ENCODE assay signal across 18 cellular contexts in the genomic region with DNA sequence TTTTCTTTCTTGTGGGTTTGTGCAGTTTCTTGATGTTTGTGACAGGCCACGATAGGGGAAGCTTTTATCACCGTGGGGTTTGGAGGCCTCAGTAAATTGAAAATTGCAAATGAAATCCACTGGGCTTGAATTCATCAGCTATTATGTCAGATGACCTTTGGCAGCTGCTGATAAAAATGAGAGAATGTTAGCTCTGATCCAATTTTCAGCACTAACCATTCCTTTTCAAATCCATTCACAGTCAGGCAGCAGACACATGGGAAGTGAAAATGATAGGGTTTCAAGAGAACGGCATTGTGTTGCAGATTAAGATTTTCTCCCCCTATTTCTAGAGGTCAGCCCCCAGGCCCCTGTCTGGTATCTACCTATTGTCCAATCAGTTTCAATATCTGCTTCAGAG.
DNase-seq lines count a peak whose midpoint lies in the region; ATAC-seq, FAIRE-seq and TF ChIP-seq lines count a peak whose summit lies in the region.
"Had no signal": no experiment of that assay in that cellular context is flagged by ENCODE, and none has a peak within 500 bp of the region (broad histone marks: within the 10 kb centered on the region; RNA-seq: fewer than 3 reads in every experiment).

No MANE protein-coding gene starts in this region.

- H3K4me2 ChIP-seq in astrocyte (ENCODE audit: low read length) (no peak overlapping the region), neural cell (ENCODE audit: low read length) (peak overlapping the region; percentile 0)

- peak; percentile 71 for TF ChIP-seq EP300 in neural cell (conservative IDR thresholded peaks at IDR 0.05; ENCODE audit: poor library complexity, severe bottlenecking)

- CTCF ChIA-PET in MCF 10A (lab: Yijun Ruan, JAX), result no interaction called here

- in situ Hi-C loops in HAP-1 (cut with MboI; ENCODE audit: low sequenced_read_pairs), result no loop called here

- H3K4me3 ChIP-seq in HAP-1 (no peak overlapping the region), astrocyte (ENCODE audit: insufficient read depth, low read depth, low read length) (no peak overlapping the region), neural cell (ENCODE audit: low read length) (peak overlapping the region; percentile 32)

- H3K4me1 Mint-ChIP-seq in astrocyte (ENCODE audit: low read depth, unreplicated experiment) (peaks cover 2% of the 10 kb centered on the region), MCF 10A (ENCODE audit: insufficient read depth, unreplicated experiment) (peaks cover 6% of the 10 kb centered on the region)
- H3K4me1 Mint-ChIP-seq: CD4-positive, CD25-positive, alpha-beta regulatory T cell had no signal

- ATAC-seq in activated naive CD4-positive, alpha-beta T cell treated with anti-CD3 and anti-CD28 coated beads, Interleukin-2, amount 50 U/mL, for 72 hours, result no peak
- ATAC-seq in HG02571 (IDR thresholded peaks at IDR 0.05; ENCODE audit: unreplicated experiment), result no peak
- ATAC-seq: Panc1 had no signal

- H3K9me3 Mint-ChIP-seq in astrocyte (ENCODE audit: unreplicated experiment) (no peaks in the 10 kb centered on the region), MCF 10A (ENCODE audit: unreplicated experiment) (no peaks in the 10 kb centered on the region)
- H3K9me3 Mint-ChIP-seq in activated naive CD4-positive, alpha-beta T cell treated with anti-CD3 and anti-CD28 coated beads, Interleukin-2, amount 50 U/mL, for 72 hours, result peaks cover 3 to 6% of the 10 kb centered on the region in 2 donors

- FAIRE-seq in astrocyte (lab: Jason Lieb, UNC), result no peak

- DNase-seq in HAP-1 (ENCODE audit: low spot score in 2 of 2) (peak; percentile 33 to 54), NCI-H2227 treated with DMSO at 0.1 percent for 48 hours (lab: John Stamatoyannopoulos, UW) (peak; percentile 95), astrocyte (ENCODE audit: low read depth) (peak; percentile 25), retina (no peak), MCF 10A (ENCODE audit: unreplicated experiment) (no peak)
- no peak for DNase-seq in activated naive CD4-positive, alpha-beta T cell treated with anti-CD3 and anti-CD28 coated beads, Interleukin-2, amount 50 U/mL, for 72 hours (ENCODE audit: low spot score in 2 of 2)
- DNase-seq: CD4-positive, CD25-positive, alpha-beta regulatory T cell; IMR-90; Karpas-422; NCI-H1105; NCI-H187; NCI-H2171; NCI-H510A; NCI-H774; Right ventricle myocardium superior had no signal

- H3K27me3 Mint-ChIP-seq in astrocyte (ENCODE audit: low read depth, unreplicated experiment) (no peaks in the 10 kb centered on the region), MCF 10A (ENCODE audit: insufficient read depth, unreplicated experiment) (no peaks in the 10 kb centered on the region)
- H3K27me3 Mint-ChIP-seq: CD4-positive, CD25-positive, alpha-beta regulatory T cell had no signal

- H3K27me3 ChIP-seq in HAP-1 (ENCODE audit: low read depth), result no peaks in the 10 kb centered on the region
- H3K27me3 ChIP-seq in astrocyte (ENCODE audit: insufficient read depth, low read length), result no peaks in the 10 kb centered on the region
- no peaks in the 10 kb centered on the region for H3K27me3 ChIP-seq in neural cell (ENCODE audit: insufficient read depth, low read depth, low read length)

- BruUV-seq in MCF 10A (replicated peaks; lab: Mats Ljungman, UMichigan), result no TSS peak

- H3K79me2 ChIP-seq in astrocyte (ENCODE audit: insufficient read depth, low read length) (no peaks in the 10 kb centered on the region), neural cell (replicated peaks; ENCODE audit: insufficient read depth, low read length) (peaks cover 10% of the 10 kb centered on the region)

- H4K20me1 ChIP-seq in astrocyte (ENCODE audit: insufficient read depth, low read length) (no peaks in the 10 kb centered on the region), neural cell (ENCODE audit: insufficient read depth) (no peaks in the 10 kb centered on the region)

- no peak overlapping the region for H3K9ac ChIP-seq in astrocyte (ENCODE audit: low read length)
- no peak overlapping the region for H3K9ac ChIP-seq in neural cell (ENCODE audit: low read length)

- H3F3A ChIP-seq in neural cell (ENCODE audit: insufficient read depth, low read length, poor library complexity, severe bottlenecking), result no peaks in the 10 kb centered on the region

- no peak overlapping the region for H3K4me3 Mint-ChIP-seq in astrocyte (ENCODE audit: unreplicated experiment)
- H3K4me3 Mint-ChIP-seq in MCF 10A (ENCODE audit: unreplicated experiment), result no peak overlapping the region
- H3K4me3 Mint-ChIP-seq: CD4-positive, CD25-positive, alpha-beta regulatory T cell had no signal

- TF ChIP-seq CTCF in astrocyte (IDR thresholded peaks at IDR 0.05; ENCODE audit: insufficient read depth, low read depth, low read length) (no peak), neural cell (IDR thresholded peaks at IDR 0.05; ENCODE audit: poor library complexity, severe bottlenecking) (no peak), MCF 10A (IDR thresholded peaks at IDR 0.05; ENCODE audit: unreplicated experiment) (no peak)

- H3K4me1 ChIP-seq in HAP-1, result peaks cover 4% of the 10 kb centered on the region; the same call in 1 of the 2 replicates
- H3K4me1 ChIP-seq in astrocyte (ENCODE audit: insufficient read depth, low read length), result no peaks in the 10 kb centered on the region

- H3K36me3 Mint-ChIP-seq in astrocyte (ENCODE audit: low read depth, unreplicated experiment) (no peaks in the 10 kb centered on the region), MCF 10A (ENCODE audit: insufficient read depth, unreplicated experiment) (no peaks in the 10 kb centered on the region)
- no peaks in the 10 kb centered on the region for H3K36me3 Mint-ChIP-seq in activated naive CD4-positive, alpha-beta T cell treated with anti-CD3 and anti-CD28 coated beads, Interleukin-2, amount 50 U/mL, for 72 hours
- H3K36me3 Mint-ChIP-seq: CD4-positive, CD25-positive, alpha-beta regulatory T cell had no signal

- no peak overlapping the region for H3K27ac Mint-ChIP-seq in astrocyte (ENCODE audit: unreplicated experiment)
- H3K27ac Mint-ChIP-seq in activated naive CD4-positive, alpha-beta T cell treated with anti-CD3 and anti-CD28 coated beads, Interleukin-2, amount 50 U/mL, for 72 hours, result no peak overlapping the region
- H3K27ac Mint-ChIP-seq in MCF 10A (ENCODE audit: low read depth, unreplicated experiment), result no peak overlapping the region
- H3K27ac Mint-ChIP-seq: CD4-positive, CD25-positive, alpha-beta regulatory T cell had no signal

- peak overlapping the region; percentile 14 for H2AFZ ChIP-seq in astrocyte (ENCODE audit: low read depth, low read length)
- no peak overlapping the region for H2AFZ ChIP-seq in neural cell (ENCODE audit: low read depth, low read length)

- peaks cover 2% of the 10 kb centered on the region for H3K9me2 ChIP-seq in neural cell (ENCODE audit: insufficient read depth, low read length)

- no peak overlapping the region for H3K27ac ChIP-seq in astrocyte (ENCODE audit: low read depth, low read length)
- H3K27ac ChIP-seq in neural cell (ENCODE audit: low read length), result peak overlapping the region; percentile 7

- H3K9me3 ChIP-seq in HAP-1 (no peaks in the 10 kb centered on the region), astrocyte (ENCODE audit: insufficient read depth, low read depth, low read length) (no peaks in the 10 kb centered on the region), neural cell (ENCODE audit: low read length) (no peaks in the 10 kb centered on the region)

- intact Hi-C loops in MCF 10A (cut with micrococcal nuclease), result no loop called here

- no peak for TF ChIP-seq RAD21 in neural cell (conservative IDR thresholded peaks at IDR 0.05)

- POLR2A ChIA-PET in MCF 10A (lab: Yijun Ruan, JAX), result interaction anchor here (1.0 kb wide), 1 partner anchor 167 kb away, joined by 3 read pairs; no protein-coding TSS in a partner anchor

- H3K36me3 ChIP-seq in HAP-1 (replicated peaks) (no peaks in the 10 kb centered on the region), astrocyte (ENCODE audit: insufficient read depth, low read length) (no peaks in the 10 kb centered on the region), neural cell (ENCODE audit: insufficient read depth, low read length) (no peaks in the 10 kb centered on the region)

TF ChIP-seq in neural cell, 6 proteins besides CTCF, POLR2A, EP300 and RAD21:
- TF ChIP-seq MXI1 (conservative IDR thresholded peaks at IDR 0.05; ENCODE audit: poor library complexity, severe bottlenecking) (no peak), SMC3 (conservative IDR thresholded peaks at IDR 0.05; ENCODE audit: poor library complexity) (no peak), EZH2 (IDR thresholded peaks at IDR 0.05; ENCODE audit: borderline replicate concordance, insufficient read depth, low read length, poor library complexity, severe bottlenecking) (no peak), REST (IDR thresholded peaks at IDR 0.05; ENCODE audit: borderline replicate concordance) (peak; percentile 71), POLR2AphosphoS5 (IDR thresholded peaks at IDR 0.05) (peak; percentile 59)

Comparison
In these comparisons a context has a peak if more than half of its experiments do, and no peak if none do; other contexts are left out.
1. DNase-seq: peak in HAP-1 (2 of 2), NCI-H2227 treated with DMSO at 0.1 percent for 48 hours (single experiment) and astrocyte (single experiment); none in retina (single experiment), activated naive CD4-positive, alpha-beta T cell treated with anti-CD3 and anti-CD28 coated beads, Interleukin-2, amount 50 U/mL, for 72 hours (0 of 2) and MCF 10A (single experiment).